8 cellular contexts compared by ENCODE assay signal in genomic region chr9:111898331-111899096, GRCh38. TPM values are rescaled to one million over a fixed set of nuclear protein-coding genes. Genes with fewer than 3 reads are reported as not detected.
DNase-seq lines count a peak whose midpoint lies in the region; ATAC-seq and TF ChIP-seq lines count a peak whose summit lies in the region.

No MANE protein-coding gene starts in this region.

- H3K36me3 ChIP-seq in DND-41 (ENCODE audit: insufficient read depth, low read length) (no peaks in the 10 kb centered on the region; the same call in 1 of the 2 replicates), NT2/D1 (ENCODE audit: insufficient read depth, insufficient read length, low read length) (no peaks in the 10 kb centered on the region), esophagus squamous epithelium (no peaks in the 10 kb centered on the region)

- POLR2A ChIA-PET in T-cell (lab: Charles Lee): no interaction called here

- peaks cover 32% of the 10 kb centered on the region for H3K4me1 ChIP-seq in DND-41 (ENCODE audit: insufficient read depth, low read length)
- no peaks in the 10 kb centered on the region for H3K4me1 ChIP-seq in NT2/D1 (ENCODE audit: insufficient read depth, insufficient read length)
- peaks cover 18 to 73% (median 47%) of the 10 kb centered on the region in 3 donors for H3K4me1 ChIP-seq in esophagus squamous epithelium

- H3K4me2 ChIP-seq in DND-41 (ENCODE audit: insufficient read depth, low read length): peak overlapping the region; percentile 99

- no peaks in the 10 kb centered on the region for H3K36me3 Mint-ChIP-seq in T-cell
- no peaks in the 10 kb centered on the region for H3K36me3 Mint-ChIP-seq in T-helper 2 cell treated with Interferon-gamma antibody and Interleukin-4, amounts not matched to agents 5 μg/mL and 100 μg/mL, for 36 hours (ENCODE audit: low read depth)

- no peaks in the 10 kb centered on the region for H3K9me3 ChIP-seq in DND-41 (ENCODE audit: insufficient read depth, low read length, severe bottlenecking)
- no peaks in the 10 kb centered on the region for H3K9me3 ChIP-seq in NT2/D1 (ENCODE audit: insufficient read depth, low read length)
- H3K9me3 ChIP-seq in esophagus squamous epithelium: no peaks in the 10 kb centered on the region

- CTCF ChIA-PET in T-cell (lab: Charles Lee): interaction anchor here (0.6 to 1.5 kb wide), 3 partner anchors 20 to 176 kb away, joined by 3 to 4 read pairs (median 3); no protein-coding TSS in a partner anchor

- peaks cover 20% of the 10 kb centered on the region; the same call in 1 of the 2 replicates for H4K20me1 ChIP-seq in DND-41 (ENCODE audit: insufficient read depth, low read length)

- TF ChIP-seq POLR2A in esophagus squamous epithelium (IDR thresholded peaks at IDR 0.05): no peak

- peak overlapping the region; percentile 82 for H3K9ac ChIP-seq in DND-41 (ENCODE audit: low read depth, low read length)
- H3K9ac ChIP-seq in NT2/D1 (ENCODE audit: insufficient read length, low read depth): peak overlapping the region; percentile 18

- H2AFZ ChIP-seq in DND-41 (ENCODE audit: low read depth, low read length): peak overlapping the region; percentile 76; the same call in 1 of the 2 replicates

- intact Hi-C loops in esophagus squamous epithelium (cut with DNase I): no loop called here

- no peak for DNase-seq in DND-41
- no peak for DNase-seq in NT2/D1 (ENCODE audit: low read depth, low spot score)
- DNase-seq in esophagus squamous epithelium (lab: John Stamatoyannopoulos, UW): no peak
- no peak for DNase-seq in retinal pigment epithelial cell (ENCODE audit: low read depth)
- no peak for DNase-seq in T-cell
- DNase-seq in T-helper 2 cell treated with Interferon-gamma antibody and Interleukin-4, amounts not matched to agents 5 μg/mL and 100 μg/mL, for 36 hours (ENCODE audit: low spot score): no peak
- no peak for DNase-seq in NCI-H1105 (lab: John Stamatoyannopoulos, UW)

- H3K27me3 ChIP-seq in DND-41 (ENCODE audit: insufficient read depth, low read length, poor library complexity): no peaks in the 10 kb centered on the region
- H3K27me3 ChIP-seq in NT2/D1 (ENCODE audit: insufficient read depth, insufficient read length): no peaks in the 10 kb centered on the region
- H3K27me3 ChIP-seq in esophagus squamous epithelium: no peaks in the 10 kb centered on the region

- no peak overlapping the region for H3K27ac Mint-ChIP-seq in T-cell
- H3K27ac Mint-ChIP-seq in T-helper 2 cell treated with Interferon-gamma antibody and Interleukin-4, amounts not matched to agents 5 μg/mL and 100 μg/mL, for 36 hours: no peak overlapping the region

- H3K27me3 Mint-ChIP-seq in T-cell: no peaks in the 10 kb centered on the region
- H3K27me3 Mint-ChIP-seq in T-helper 2 cell treated with Interferon-gamma antibody and Interleukin-4, amounts not matched to agents 5 μg/mL and 100 μg/mL, for 36 hours (ENCODE audit: low read depth): no peaks in the 10 kb centered on the region

- peaks cover 60% of the 10 kb centered on the region for H3K79me2 ChIP-seq in DND-41 (ENCODE audit: insufficient read depth, low read length)

- H3K4me1 Mint-ChIP-seq in T-cell: peaks cover 6 to 15% (median 11%) of the 10 kb centered on the region in 3 donors
- peaks cover 5% of the 10 kb centered on the region for H3K4me1 Mint-ChIP-seq in T-helper 2 cell treated with Interferon-gamma antibody and Interleukin-4, amounts not matched to agents 5 μg/mL and 100 μg/mL, for 36 hours (ENCODE audit: low read depth)

- H3K27ac ChIP-seq in DND-41 (ENCODE audit: low read length): peak overlapping the region; percentile 68; the same call in 1 of the 2 replicates
- peak overlapping the region; percentile 97 to 99 (median 98) for H3K27ac ChIP-seq in esophagus squamous epithelium

- no peaks in the 10 kb centered on the region for H3K9me3 Mint-ChIP-seq in T-cell
- H3K9me3 Mint-ChIP-seq in T-helper 2 cell treated with Interferon-gamma antibody and Interleukin-4, amounts not matched to agents 5 μg/mL and 100 μg/mL, for 36 hours: no peaks in the 10 kb centered on the region

- no peak for TF ChIP-seq CTCF in DND-41 (IDR thresholded peaks at IDR 0.05; ENCODE audit: borderline replicate concordance, extremely low read depth, low read length, poor library complexity, severe bottlenecking)
- no peak for TF ChIP-seq CTCF in esophagus squamous epithelium (IDR thresholded peaks at IDR 0.05)
- no peak for TF ChIP-seq CTCF in retinal pigment epithelial cell (conservative IDR thresholded peaks at IDR 0.05; ENCODE audit: low read depth, low read length)

- ATAC-seq in DND-41 (ENCODE audit: insufficient read depth, low read depth) (no peak), T-cell (replicated peaks in 1 of 4) (no peak), GM21360 (IDR thresholded peaks at IDR 0.05; ENCODE audit: unreplicated experiment) (no peak)

- WGBS in esophagus squamous epithelium, 2 donors: 7 to 15% methylated on average over 4 of the region's 4 CpGs

- H3K4me3 Mint-ChIP-seq in T-cell: no peak overlapping the region
- no peak overlapping the region for H3K4me3 Mint-ChIP-seq in T-helper 2 cell treated with Interferon-gamma antibody and Interleukin-4, amounts not matched to agents 5 μg/mL and 100 μg/mL, for 36 hours

- peak overlapping the region; percentile 42 to 83; a peak in 3 of 4 replicates for H3K4me3 ChIP-seq in DND-41 (ENCODE audit: low read depth in 1 of 2, low read length in 2 of 2)
- peak overlapping the region; percentile 84 for H3K4me3 ChIP-seq in NT2/D1 (ENCODE audit: insufficient read length, low read depth)
- peak overlapping the region; percentile 92 to 96 (median 94) for H3K4me3 ChIP-seq in esophagus squamous epithelium
- peak overlapping the region; percentile 92 for H3K4me3 ChIP-seq in retinal pigment epithelial cell (ENCODE audit: low read length)

RNA-seq across cellular contexts. Expression of gene UGCG, which starts 1.9 kb away (rescaled TPM):
- 100 to 1,000 TPM in 1 of 4 donors, 10 to 100 TPM in 3; 31.4 to 131 (median 46.7) TPM for total RNA-seq in esophagus squamous epithelium
- total RNA-seq in T-cell: 10 to 100 TPM; 20.1 to 41.6 (median 24.1) TPM
